1 cellular context compared by ENCODE assay signal in genomic region chr10:126199221-126199998, GRCh38.
TF ChIP-seq lines count a peak whose summit lies in the region.

No MANE protein-coding gene starts in this region.

TF ChIP-seq in SK-N-SH, 30 proteins besides CTCF, POLR2A, EP300 and RAD21 (continued from another document):
- TF ChIP-seq IRF3 (IDR thresholded peaks at IDR 0.05; ENCODE audit: low read depth, low read length) (no peak), RXRA (IDR thresholded peaks at IDR 0.05; ENCODE audit: borderline replicate concordance, low read depth) (peak; percentile 95), RFX5 (IDR thresholded peaks at IDR 0.05; ENCODE audit: low read length) (no peak), MEF2A (IDR thresholded peaks at IDR 0.05; ENCODE audit: borderline replicate concordance, low read depth) (peak; percentile 84; the same call in 1 of the 2 replicates), USF2 (IDR thresholded peaks at IDR 0.05; ENCODE audit: borderline replicate concordance, low read depth, low read length) (peak; percentile 59), MXI1 (IDR thresholded peaks at IDR 0.05; ENCODE audit: low read depth, low read length) (no peak), RCOR1 (IDR thresholded peaks at IDR 0.05; ENCODE audit: low read length) (no peak), FOSL2 (IDR thresholded peaks at IDR 0.05; ENCODE audit: borderline replicate concordance, low read depth) (peak; percentile 100), NRF1 (IDR thresholded peaks at IDR 0.05; ENCODE audit: low read depth, low read length) (no peak), JUND (IDR thresholded peaks at IDR 0.05) (peak; percentile 100), NFIC (IDR thresholded peaks at IDR 0.05; ENCODE audit: borderline replicate concordance) (peak; percentile 100), SMC3 (IDR thresholded peaks at IDR 0.05; ENCODE audit: low read depth, low read length) (peak; percentile 7; the same call in 1 of the 2 replicates), TEAD4 (IDR thresholded peaks at IDR 0.05; ENCODE audit: borderline replicate concordance, insufficient read depth) (peak; percentile 97), CHD2 (IDR thresholded peaks at IDR 0.05; ENCODE audit: low read length, partially characterized antibody) (no peak), POLR2AphosphoS5 (IDR thresholded peaks at IDR 0.05; ENCODE audit: low read depth, low read length) (peak; percentile 84; the same call in 1 of the 2 replicates), FOXJ3 (CRISPR knock-in tag; IDR thresholded peaks at IDR 0.05) (no peak), GABPA (IDR thresholded peaks at IDR 0.05; ENCODE audit: low read depth) (no peak; the same call in 1 of the 2 replicates)
